In genomic region chr3:149572796-149573414, GRCh38 we compare ENCODE assay signal across 13 cellular contexts.
DNase-seq lines count a peak whose midpoint lies in the region; ATAC-seq and TF ChIP-seq lines count a peak whose summit lies in the region.
"Had no signal": no experiment of that assay in that cellular context is flagged by ENCODE, and none has a peak within 500 bp of the region (broad histone marks: within the 10 kb centered on the region; RNA-seq: fewer than 3 reads in every experiment).

No MANE protein-coding gene starts in this region.

- H3K9me3 ChIP-seq in PC-9 (ENCODE audit: insufficient read depth, low read depth) (no peaks in the 10 kb centered on the region), muscle layer of duodenum (ENCODE audit: control insufficient read depth in 1 of 2, low read length in 2 of 2) (no peaks in the 10 kb centered on the region)
- H3K9me3 ChIP-seq: adrenal gland had no signal

- peaks cover 48% of the 10 kb centered on the region for H3F3A ChIP-seq in PC-9 (ENCODE audit: insufficient read depth, low read depth)

- peaks cover 28% of the 10 kb centered on the region for H3K4me1 Mint-ChIP-seq in mesothelial cell of epicardium

- H3K4me3 ChIP-seq in PC-9 (no peak overlapping the region), muscle layer of duodenum (ENCODE audit: low read depth in 1 of 2, low read length in 2 of 2) (no peak overlapping the region)
- H3K4me3 ChIP-seq: adrenal gland had no signal

- H3K4me1 ChIP-seq in PC-9 (replicated peaks; ENCODE audit: insufficient read depth) (peaks cover 58% of the 10 kb centered on the region), muscle layer of duodenum (ENCODE audit: control insufficient read depth in 1 of 2, insufficient read depth in 2 of 2, low read length in 2 of 2) (peaks cover 0 to 27% of the 10 kb centered on the region in 2 donors)

- H4K20me1 ChIP-seq in PC-9 (ENCODE audit: insufficient read depth), result no peaks in the 10 kb centered on the region

- DNase-seq in AG08396 (ENCODE audit: low spot score) (peak; percentile 60), PC-9 (no peak), dermis blood vessel endothelial cell (peak; percentile 66), mesothelial cell of epicardium (ENCODE audit: low spot score in 2 of 2, unreplicated experiment in 2 of 2) (no peak), NCI-H2029 (lab: John Stamatoyannopoulos, UW) (no peak), midbrain (lab: John Stamatoyannopoulos, UW) (no peak)
- DNase-seq: activated CD8-positive, alpha-beta T cell treated with anti-CD3 and anti-CD28 coated beads for 36 hours; KG1 had no signal

- H3K27me3 Mint-ChIP-seq in mesothelial cell of epicardium (ENCODE audit: low read depth), result no peaks in the 10 kb centered on the region

- intact Hi-C loops in PC-9 (cut with micrococcal nuclease; ENCODE audit: unreplicated experiment), result no loop called here

- H3K27ac ChIP-seq in PC-9 (peak overlapping the region; percentile 98), muscle layer of duodenum (ENCODE audit: low read length) (peak overlapping the region; percentile 3)
- H3K27ac ChIP-seq: C4-2B had no signal

- H2AFZ ChIP-seq in PC-9, result no peak overlapping the region

- H3K4me2 ChIP-seq in PC-9, result 0 out of 2 replicates have a peak overlapping the region, but pooled peaks have one; percentile 17

- no peaks in the 10 kb centered on the region; the same call in 1 of the 2 replicates for H3K9me2 ChIP-seq in PC-9 (ENCODE audit: insufficient read depth)

- H3K27me3 ChIP-seq in PC-9 (ENCODE audit: insufficient read depth, low read depth) (no peaks in the 10 kb centered on the region), muscle layer of duodenum (ENCODE audit: low read depth, low read length) (no peaks in the 10 kb centered on the region)
- H3K27me3 ChIP-seq: adrenal gland had no signal

- H3K36me3 Mint-ChIP-seq in mesothelial cell of epicardium, result peaks cover 23% of the 10 kb centered on the region
- H3K36me3 Mint-ChIP-seq: memory B cell had no signal

- H3K36me3 ChIP-seq in PC-9 (ENCODE audit: low read depth) (peaks cover 8% of the 10 kb centered on the region), muscle layer of duodenum (ENCODE audit: control insufficient read depth in 1 of 2, insufficient read depth in 2 of 2, low read length in 2 of 2) (peaks cover 0 to 5% of the 10 kb centered on the region in 2 donors)
- H3K36me3 ChIP-seq: adrenal gland had no signal

- no peak for TF ChIP-seq CTCF in PC-9 (conservative IDR thresholded peaks at IDR 0.05)
- TF ChIP-seq CTCF in mesothelial cell of epicardium (IDR thresholded peaks at IDR 0.05; ENCODE audit: unreplicated experiment), result no peak

- H3K4me3 Mint-ChIP-seq in mesothelial cell of epicardium, result no peak overlapping the region
- H3K4me3 Mint-ChIP-seq: activated CD8-positive, alpha-beta T cell treated with anti-CD3 and anti-CD28 coated beads for 36 hours; memory B cell had no signal

- POLR2A ChIA-PET in PC-9 (lab: Charles Lee; ENCODE audit: unreplicated experiment), result interaction anchor here (0.6 to 1.0 kb wide), 4 partner anchors 8 to 85 kb away, joined by 3 to 13 read pairs (median 5); partner anchors contain the start of gene WWTR1

- peaks cover 72% of the 10 kb centered on the region for H3K79me2 ChIP-seq in PC-9 (ENCODE audit: low read depth)

- H3K27ac Mint-ChIP-seq in mesothelial cell of epicardium, result no peak overlapping the region
- H3K27ac Mint-ChIP-seq: activated CD8-positive, alpha-beta T cell treated with anti-CD3 and anti-CD28 coated beads for 36 hours; memory B cell had no signal

- ATAC-seq in HG02798 (IDR thresholded peaks at IDR 0.05; ENCODE audit: poor library complexity, unreplicated experiment), result no peak
- ATAC-seq: activated CD8-positive, alpha-beta T cell treated with anti-CD3 and anti-CD28 coated beads for 36 hours had no signal

- no TSS peak for BruUV-seq in PC-9 (replicated peaks; lab: Mats Ljungman, UMichigan)

- H3K9me3 Mint-ChIP-seq in mesothelial cell of epicardium, result no peaks in the 10 kb centered on the region
- H3K9me3 Mint-ChIP-seq: activated CD8-positive, alpha-beta T cell treated with anti-CD3 and anti-CD28 coated beads for 36 hours; memory B cell had no signal

- CTCF ChIA-PET in PC-9 (lab: Charles Lee), result interaction anchor here (0.6 to 0.7 kb wide), 3 partner anchors 8 to 205 kb away, joined by 3 to 7 read pairs (median 4); no protein-coding TSS in a partner anchor

Comparison
In these comparisons a context has a peak if more than half of its experiments do, and no peak if none do; other contexts are left out.
1. DNase-seq: peak in AG08396 (single experiment) and dermis blood vessel endothelial cell (single experiment); none in PC-9 (0 of 2), mesothelial cell of epicardium (0 of 2), NCI-H2029 (single experiment) and midbrain (single experiment).